ENCODE assay signal across 22 cellular contexts in genomic region chr11:11413776-11414175, GRCh38.
"Had no signal": no experiment of that assay in that cellular context is flagged by ENCODE, and none has a peak within 500 bp of the region (broad histone marks: within the 10 kb centered on the region; RNA-seq: fewer than 3 reads in every experiment).

No MANE protein-coding gene starts in this region.

- H3K36me3 ChIP-seq: left lung had no signal

- H3K4me2 ChIP-seq: hepatocyte had no signal

- H3K27me3 ChIP-seq: hepatocyte had no signal

- DNase-seq: activated CD4-positive, alpha-beta memory T cell treated with anti-CD3 and anti-CD28 coated beads, Interleukin-2, amount 10 ng/mL, durations not matched to agents 7 days and 5 days; activated CD4-positive, alpha-beta T cell treated with anti-CD3 and anti-CD28 coated beads, Interleukin-2, amount 10 ng/mL, durations not matched to agents 24 days and 14 days; activated effector memory CD4-positive, alpha-beta T cell treated with anti-CD3 and anti-CD28 coated beads, Interleukin-2, amount 50 U/mL, for 16 hours; activated naive CD4-positive, alpha-beta T cell treated with anti-CD3 and anti-CD28 coated beads, Interleukin-2, amount 50 U/mL, for 16 hours; activated T-cell treated with anti-CD3 and anti-CD28 coated beads for 4 hours; anterior cingulate cortex; caudate nucleus; effector CD4-positive, alpha-beta T cell; foreskin melanocyte; glutamatergic neuron; immature natural killer cell; kidney glomerular epithelial cell; left lung; naive thymus-derived CD4-positive, alpha-beta T cell; psoas muscle; right cardiac atrium; stimulated activated CD4-positive, alpha-beta T cell treated with anti-CD3 and anti-CD28 coated beads, Interleukin-4, amount 100 ng/mL, for 24 hours; stimulated activated naive CD8-positive, alpha-beta T cell treated with anti-CD3 and anti-CD28 coated beads, Interleukin-15, Interleukin-2, amounts not matched to agents 100 U/mL and 50 U/mL, for 24 hours; T-helper 2 cell had no signal

- H2AFZ ChIP-seq: hepatocyte had no signal

- ATAC-seq: activated CD4-positive, CD25-positive, alpha-beta regulatory T cell treated with anti-CD3 and anti-CD28 coated beads, Interleukin-2, amount 50 U/mL, for 24 hours; left lung; naive thymus-derived CD4-positive, alpha-beta T cell; psoas muscle; right cardiac atrium; stimulated activated naive CD8-positive, alpha-beta T cell treated with anti-CD3 and anti-CD28 coated beads, Interleukin-15, Interleukin-2, amounts not matched to agents 100 U/mL and 50 U/mL, for 24 hours had no signal

- H3K9me3 ChIP-seq: left lung, psoas muscle had no signal

- H3K4me3 ChIP-seq: hepatocyte, left lung, psoas muscle had no signal

- H3K79me2 ChIP-seq: hepatocyte had no signal

- H3K27ac ChIP-seq: hepatocyte, left lung, psoas muscle had no signal

- FAIRE-seq: endometrium had no signal
